Comparison of ENCODE assay signal across 1 cellular context in genomic region chr20:17636523-17637412, GRCh38.
TF ChIP-seq lines count a peak whose summit lies in the region.

No MANE protein-coding gene starts in this region.

TF ChIP-seq in H1, 55 proteins besides CTCF, POLR2A, EP300 and RAD21 (continued from another document):
- no peak for TF ChIP-seq MAX (IDR thresholded peaks at IDR 0.05)
